In genomic region chr1:62508187-62508758, GRCh38 we compare ENCODE assay signal across 8 cellular contexts.
DNase-seq lines count a peak whose midpoint lies in the region; ATAC-seq and TF ChIP-seq lines count a peak whose summit lies in the region.

No MANE protein-coding gene starts in this region.

- DNase-seq in AG20443 (ENCODE audit: low spot score) (peak; percentile 41), NCI-H460 (ENCODE audit: extremely low read depth, low read depth) (peak; percentile 25), cerebellum (ENCODE audit: low spot score) (peak; percentile 13), midbrain (lab: John Stamatoyannopoulos, UW) (peak; percentile 20), ecto neural progenitor cell (ENCODE audit: low spot score) (no peak)

- no peak overlapping the region for H3K4me3 ChIP-seq in GM12875 (ENCODE audit: low read depth, low read length)

- ATAC-seq in HG03108 (IDR thresholded peaks at IDR 0.05; ENCODE audit: unreplicated experiment) (no peak), HG03196 (IDR thresholded peaks at IDR 0.05; ENCODE audit: unreplicated experiment) (no peak)

- TF ChIP-seq CTCF in GM12875 (IDR thresholded peaks at IDR 0.05; ENCODE audit: borderline replicate concordance, insufficient read depth, low read depth, low read length) = peak; percentile 29; the same call in 1 of the 2 replicates
